In the genomic region with DNA sequence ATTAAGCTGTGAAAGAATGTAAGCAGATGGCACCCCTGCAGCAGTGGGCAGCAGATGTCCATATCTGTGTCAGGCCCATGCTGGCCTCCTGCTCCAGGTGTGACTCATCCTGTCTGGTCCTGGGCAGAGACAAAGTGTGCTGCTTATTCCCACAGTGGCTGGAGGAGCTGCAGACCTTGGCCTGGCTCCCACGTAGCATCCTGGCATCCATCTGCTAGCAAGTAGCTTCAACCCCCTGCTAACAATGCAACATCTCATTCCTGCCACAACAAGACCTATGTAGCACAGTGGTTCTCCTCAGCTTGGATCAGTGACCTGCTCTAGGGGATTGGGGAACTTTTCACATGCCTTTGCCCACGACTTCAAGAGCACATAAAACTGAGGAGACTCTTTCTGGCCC, we compare ENCODE assay signal across 8 cellular contexts.
DNase-seq lines count a peak whose midpoint lies in the region; ATAC-seq and TF ChIP-seq lines count a peak whose summit lies in the region.

No MANE protein-coding gene starts in this region.

- no peaks in the 10 kb centered on the region for H3K27me3 ChIP-seq in esophagus muscularis mucosa
- no peaks in the 10 kb centered on the region for H3K27me3 ChIP-seq in osteoblast (ENCODE audit: insufficient read depth, low read length)

- peak; percentile 40 for DNase-seq in D341Med (ENCODE audit: low spot score)
- DNase-seq in NCI-H524 treated with DMSO at 0.1 percent for 48 hours (lab: John Stamatoyannopoulos, UW), result peak; percentile 66
- DNase-seq in esophagus muscularis mucosa (ENCODE audit: extremely low spot score), result peak; percentile 86
- peak; percentile 27 for DNase-seq in osteoblast (ENCODE audit: insufficient read length, low spot score, missing footprints)
- no peak for DNase-seq in GM10266 (ENCODE audit: extremely low spot score)

- H2AFZ ChIP-seq in osteoblast (ENCODE audit: low read length), result no peak overlapping the region

- no peaks in the 10 kb centered on the region for H3K9me3 ChIP-seq in esophagus muscularis mucosa
- no peaks in the 10 kb centered on the region for H3K9me3 ChIP-seq in osteoblast (ENCODE audit: low read depth, low read length)

- H3K79me2 ChIP-seq in osteoblast (ENCODE audit: insufficient read depth, low read length), result no peaks in the 10 kb centered on the region

- 32% methylated on average over 2 of the region's 2 CpGs for WGBS in esophagus muscularis mucosa

- peak in 2 of 3 experiments; percentile 10 to 25 for TF ChIP-seq CTCF in esophagus muscularis mucosa (IDR thresholded peaks at IDR 0.05)
- TF ChIP-seq CTCF in osteoblast (IDR thresholded peaks at IDR 0.05; ENCODE audit: extremely low read depth, low read depth, low read length), result no peak
- no peak for TF ChIP-seq CTCF in GM10266 (IDR thresholded peaks at IDR 0.05; ENCODE audit: control insufficient read depth, insufficient read depth, low read depth, missing control alignments)

- intact Hi-C loops in esophagus muscularis mucosa (cut with DNase I), result no loop called here

- no peak for TF ChIP-seq POLR2A in esophagus muscularis mucosa (IDR thresholded peaks at IDR 0.05; ENCODE audit: low read depth)

- ATAC-seq in HG02852 (IDR thresholded peaks at IDR 0.05; ENCODE audit: unreplicated experiment) (no peak), GM18519 (IDR thresholded peaks at IDR 0.05; ENCODE audit: low FRiP score, unreplicated experiment) (no peak), GM21576 (IDR thresholded peaks at IDR 0.05; ENCODE audit: unreplicated experiment) (no peak)

- no peak overlapping the region for H3K4me2 ChIP-seq in osteoblast (ENCODE audit: insufficient read depth, low read length)

- no peaks in the 10 kb centered on the region for H4K20me1 ChIP-seq in osteoblast (ENCODE audit: insufficient read depth, low read length)

- TF ChIP-seq EP300 in esophagus muscularis mucosa (IDR thresholded peaks at IDR 0.05), result no peak

- no peaks in the 10 kb centered on the region for H3K36me3 ChIP-seq in esophagus muscularis mucosa
- no peaks in the 10 kb centered on the region for H3K36me3 ChIP-seq in osteoblast (ENCODE audit: insufficient read depth, low read length)

- H3K27ac ChIP-seq in esophagus muscularis mucosa (replicated peaks in 1 of 4) (peak overlapping the region in 2 of 4 donors; percentile 2 to 20), osteoblast (ENCODE audit: low read depth, low read length) (no peak overlapping the region)

- H3K4me3 ChIP-seq in esophagus muscularis mucosa (no peak overlapping the region), osteoblast (ENCODE audit: insufficient read depth, low read length) (no peak overlapping the region)

- peaks cover 41 to 52% (median 51%) of the 10 kb centered on the region in 4 donors for H3K4me1 ChIP-seq in esophagus muscularis mucosa
- peaks cover 8% of the 10 kb centered on the region for H3K4me1 ChIP-seq in osteoblast (ENCODE audit: insufficient read depth, low read length)

Comparison
In these comparisons a context has a peak if more than half of its experiments do, and no peak if none do; other contexts are left out.
1. CTCF ChIP-seq: peak in esophagus muscularis mucosa (2 of 3); none in osteoblast (single experiment) and GM10266 (single experiment).